Comparison of ENCODE assay signal across 1 cellular context in the genomic region with DNA sequence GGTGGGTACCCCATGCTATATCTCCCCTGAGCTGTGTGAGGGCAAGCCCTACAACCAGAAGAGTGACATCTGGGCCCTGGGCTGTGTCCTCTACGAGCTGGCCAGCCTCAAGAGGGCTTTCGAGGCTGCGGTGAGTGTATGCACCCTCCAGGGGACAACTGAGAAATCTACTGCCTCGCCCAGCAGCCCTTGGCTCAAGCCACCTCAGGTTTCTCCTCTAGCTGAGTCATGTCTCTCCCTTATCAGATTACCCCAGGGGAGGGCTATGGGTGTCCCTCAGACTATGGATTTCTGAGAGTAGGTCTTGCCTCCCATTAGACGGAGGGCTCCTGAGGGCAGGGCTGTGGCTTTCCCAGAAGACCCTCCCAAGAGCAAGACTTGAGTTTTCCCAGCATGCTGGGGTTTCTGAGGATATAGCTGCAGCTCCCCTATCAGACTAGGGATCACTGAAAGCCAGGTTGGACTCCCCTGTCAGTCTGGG.
A peak's percentile ranks its signal among the peaks of the same experiment; 100 is the strongest.
TF ChIP-seq lines count a peak whose summit lies in the region.

No MANE protein-coding gene starts in this region.

TF ChIP-seq in K562, 482 proteins besides CTCF, POLR2A, EP300 and RAD21 (continued from another document):
- TF ChIP-seq RBBP5 (IDR thresholded peaks at IDR 0.05; ENCODE audit: borderline replicate concordance, insufficient read depth, low read length, poor library complexity, severe bottlenecking) (peak; percentile 38), ZNF551 (CRISPR knock-in tag; IDR thresholded peaks at IDR 0.05) (no peak), TARDBP (IDR thresholded peaks at IDR 0.05) (0 out of 2 replicates have a peak, but pooled peaks have one; percentile 24), ZNF408 (CRISPR knock-in tag; IDR thresholded peaks at IDR 0.05; ENCODE audit: low read depth) (no peak), JUND (IDR thresholded peaks at IDR 0.05; ENCODE audit: borderline replicate concordance, low read depth, low read length) (peak; percentile 97), JUND (tag; IDR thresholded peaks at IDR 0.05; ENCODE audit: borderline replicate concordance, low read depth, low read length) (peak; percentile 95; the same call in 2 of the 3 replicates), NCOA4 (IDR thresholded peaks at IDR 0.05; ENCODE audit: partially characterized antibody) (no peak), ILF3 (IDR thresholded peaks at IDR 0.05; ENCODE audit: borderline replicate concordance) (no peak), SMARCC2 (IDR thresholded peaks at IDR 0.05; ENCODE audit: low read depth) (peak; percentile 73; the same call in 1 of the 2 replicates), ZNF24 (IDR thresholded peaks at IDR 0.05) (no peak; the same call in 1 of the 2 replicates), BCL6 (CRISPR knock-in tag; IDR thresholded peaks at IDR 0.05) (no peak), POLR3G (IDR thresholded peaks at IDR 0.05; ENCODE audit: extremely low read depth, insufficient read length, insufficient replicate concordance) (no peak), ZNF263 (CRISPR knock-in tag; IDR thresholded peaks at IDR 0.05; ENCODE audit: borderline replicate concordance) (no peak), MTA1 (IDR thresholded peaks at IDR 0.05; ENCODE audit: borderline replicate concordance) (0 out of 2 replicates have a peak, but pooled peaks have one; percentile 14), ZNF695 (CRISPR knock-in tag; IDR thresholded peaks at IDR 0.05) (no peak), DPF2 (IDR thresholded peaks at IDR 0.05) (peak; percentile 95), MAFF (IDR thresholded peaks at IDR 0.05; ENCODE audit: low read length) (peak; percentile 94), ARID2 (IDR thresholded peaks at IDR 0.05) (no peak), RB1 (IDR thresholded peaks at IDR 0.05; ENCODE audit: low read depth) (peak; percentile 40; the same call in 1 of the 2 replicates), XRCC4 (IDR thresholded peaks at IDR 0.05; ENCODE audit: extremely low read depth, insufficient read depth, insufficient read length) (no peak), CC2D1A (IDR thresholded peaks at IDR 0.05) (no peak), ZFX (CRISPR knock-in tag; IDR thresholded peaks at IDR 0.05) (peak; percentile 42; the same call in 1 of the 2 replicates), MBD2 (IDR thresholded peaks at IDR 0.05; ENCODE audit: borderline replicate concordance, low read depth) (peak; percentile 27; the same call in 1 of the 2 replicates), FIP1L1 (IDR thresholded peaks at IDR 0.05; ENCODE audit: low read depth, low read length, poor library complexity, severe bottlenecking) (no peak), EP400 (IDR thresholded peaks at IDR 0.05) (peak; percentile 56), FUS (optimal IDR thresholded peaks at IDR 0.05; ENCODE audit: low read depth, low read length) (no peak), MCM2 (IDR thresholded peaks at IDR 0.05; ENCODE audit: low read depth) (no peak), RBM34 (IDR thresholded peaks at IDR 0.05; ENCODE audit: borderline replicate concordance, insufficient read depth, low read length) (no peak), HMG20A (CRISPR knock-in tag; conservative IDR thresholded peaks at IDR 0.05) (no peak), L3MBTL2 (IDR thresholded peaks at IDR 0.05) (peak; percentile 78), PHF8 (IDR thresholded peaks at IDR 0.05; ENCODE audit: borderline replicate concordance, low read length) (peak; percentile 35; the same call in 1 of the 2 replicates), ZSCAN32 (CRISPR knock-in tag; IDR thresholded peaks at IDR 0.05) (no peak)
- TF ChIP-seq, protein P1, sequence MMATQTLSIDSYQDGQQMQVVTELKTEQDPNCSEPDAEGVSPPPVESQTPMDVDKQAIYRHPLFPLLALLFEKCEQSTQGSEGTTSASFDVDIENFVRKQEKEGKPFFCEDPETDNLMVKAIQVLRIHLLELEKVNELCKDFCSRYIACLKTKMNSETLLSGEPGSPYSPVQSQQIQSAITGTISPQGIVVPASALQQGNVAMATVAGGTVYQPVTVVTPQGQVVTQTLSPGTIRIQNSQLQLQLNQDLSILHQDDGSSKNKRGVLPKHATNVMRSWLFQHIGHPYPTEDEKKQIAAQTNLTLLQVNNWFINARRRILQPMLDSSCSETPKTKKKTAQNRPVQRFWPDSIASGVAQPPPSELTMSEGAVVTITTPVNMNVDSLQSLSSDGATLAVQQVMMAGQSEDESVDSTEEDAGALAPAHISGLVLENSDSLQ (IDR thresholded peaks at IDR 0.05): peak; percentile 82
- TF ChIP-seq, protein P2, sequence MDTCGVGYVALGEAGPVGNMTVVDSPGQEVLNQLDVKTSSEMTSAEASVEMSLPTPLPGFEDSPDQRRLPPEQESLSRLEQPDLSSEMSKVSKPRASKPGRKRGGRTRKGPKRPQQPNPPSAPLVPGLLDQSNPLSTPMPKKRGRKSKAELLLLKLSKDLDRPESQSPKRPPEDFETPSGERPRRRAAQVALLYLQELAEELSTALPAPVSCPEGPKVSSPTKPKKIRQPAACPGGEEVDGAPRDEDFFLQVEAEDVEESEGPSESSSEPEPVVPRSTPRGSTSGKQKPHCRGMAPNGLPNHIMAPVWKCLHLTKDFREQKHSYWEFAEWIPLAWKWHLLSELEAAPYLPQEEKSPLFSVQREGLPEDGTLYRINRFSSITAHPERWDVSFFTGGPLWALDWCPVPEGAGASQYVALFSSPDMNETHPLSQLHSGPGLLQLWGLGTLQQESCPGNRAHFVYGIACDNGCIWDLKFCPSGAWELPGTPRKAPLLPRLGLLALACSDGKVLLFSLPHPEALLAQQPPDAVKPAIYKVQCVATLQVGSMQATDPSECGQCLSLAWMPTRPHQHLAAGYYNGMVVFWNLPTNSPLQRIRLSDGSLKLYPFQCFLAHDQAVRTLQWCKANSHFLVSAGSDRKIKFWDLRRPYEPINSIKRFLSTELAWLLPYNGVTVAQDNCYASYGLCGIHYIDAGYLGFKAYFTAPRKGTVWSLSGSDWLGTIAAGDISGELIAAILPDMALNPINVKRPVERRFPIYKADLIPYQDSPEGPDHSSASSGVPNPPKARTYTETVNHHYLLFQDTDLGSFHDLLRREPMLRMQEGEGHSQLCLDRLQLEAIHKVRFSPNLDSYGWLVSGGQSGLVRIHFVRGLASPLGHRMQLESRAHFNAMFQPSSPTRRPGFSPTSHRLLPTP (IDR thresholded peaks at IDR 0.05; ENCODE audit: borderline replicate concordance, extremely low read depth, insufficient read length): no peak
- TF ChIP-seq, protein P3, sequence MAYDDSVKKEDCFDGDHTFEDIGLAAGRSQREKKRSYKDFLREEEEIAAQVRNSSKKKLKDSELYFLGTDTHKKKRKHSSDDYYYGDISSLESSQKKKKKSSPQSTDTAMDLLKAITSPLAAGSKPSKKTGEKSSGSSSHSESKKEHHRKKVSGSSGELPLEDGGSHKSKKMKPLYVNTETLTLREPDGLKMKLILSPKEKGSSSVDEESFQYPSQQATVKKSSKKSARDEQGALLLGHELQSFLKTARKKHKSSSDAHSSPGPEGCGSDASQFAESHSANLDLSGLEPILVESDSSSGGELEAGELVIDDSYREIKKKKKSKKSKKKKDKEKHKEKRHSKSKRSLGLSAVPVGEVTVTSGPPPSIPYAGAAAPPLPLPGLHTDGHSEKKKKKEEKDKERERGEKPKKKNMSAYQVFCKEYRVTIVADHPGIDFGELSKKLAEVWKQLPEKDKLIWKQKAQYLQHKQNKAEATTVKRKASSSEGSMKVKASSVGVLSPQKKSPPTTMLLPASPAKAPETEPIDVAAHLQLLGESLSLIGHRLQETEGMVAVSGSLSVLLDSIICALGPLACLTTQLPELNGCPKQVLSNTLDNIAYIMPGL (CRISPR knock-in tag; IDR thresholded peaks at IDR 0.05): 0 out of 2 replicates have a peak, but pooled peaks have one; percentile 40
- TF ChIP-seq, protein P4, sequence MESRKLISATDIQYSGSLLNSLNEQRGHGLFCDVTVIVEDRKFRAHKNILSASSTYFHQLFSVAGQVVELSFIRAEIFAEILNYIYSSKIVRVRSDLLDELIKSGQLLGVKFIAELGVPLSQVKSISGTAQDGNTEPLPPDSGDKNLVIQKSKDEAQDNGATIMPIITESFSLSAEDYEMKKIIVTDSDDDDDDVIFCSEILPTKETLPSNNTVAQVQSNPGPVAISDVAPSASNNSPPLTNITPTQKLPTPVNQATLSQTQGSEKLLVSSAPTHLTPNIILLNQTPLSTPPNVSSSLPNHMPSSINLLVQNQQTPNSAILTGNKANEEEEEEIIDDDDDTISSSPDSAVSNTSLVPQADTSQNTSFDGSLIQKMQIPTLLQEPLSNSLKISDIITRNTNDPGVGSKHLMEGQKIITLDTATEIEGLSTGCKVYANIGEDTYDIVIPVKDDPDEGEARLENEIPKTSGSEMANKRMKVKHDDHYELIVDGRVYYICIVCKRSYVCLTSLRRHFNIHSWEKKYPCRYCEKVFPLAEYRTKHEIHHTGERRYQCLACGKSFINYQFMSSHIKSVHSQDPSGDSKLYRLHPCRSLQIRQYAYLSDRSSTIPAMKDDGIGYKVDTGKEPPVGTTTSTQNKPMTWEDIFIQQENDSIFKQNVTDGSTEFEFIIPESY (CRISPR knock-in tag; IDR thresholded peaks at IDR 0.05): no peak
- TF ChIP-seq, protein P5, sequence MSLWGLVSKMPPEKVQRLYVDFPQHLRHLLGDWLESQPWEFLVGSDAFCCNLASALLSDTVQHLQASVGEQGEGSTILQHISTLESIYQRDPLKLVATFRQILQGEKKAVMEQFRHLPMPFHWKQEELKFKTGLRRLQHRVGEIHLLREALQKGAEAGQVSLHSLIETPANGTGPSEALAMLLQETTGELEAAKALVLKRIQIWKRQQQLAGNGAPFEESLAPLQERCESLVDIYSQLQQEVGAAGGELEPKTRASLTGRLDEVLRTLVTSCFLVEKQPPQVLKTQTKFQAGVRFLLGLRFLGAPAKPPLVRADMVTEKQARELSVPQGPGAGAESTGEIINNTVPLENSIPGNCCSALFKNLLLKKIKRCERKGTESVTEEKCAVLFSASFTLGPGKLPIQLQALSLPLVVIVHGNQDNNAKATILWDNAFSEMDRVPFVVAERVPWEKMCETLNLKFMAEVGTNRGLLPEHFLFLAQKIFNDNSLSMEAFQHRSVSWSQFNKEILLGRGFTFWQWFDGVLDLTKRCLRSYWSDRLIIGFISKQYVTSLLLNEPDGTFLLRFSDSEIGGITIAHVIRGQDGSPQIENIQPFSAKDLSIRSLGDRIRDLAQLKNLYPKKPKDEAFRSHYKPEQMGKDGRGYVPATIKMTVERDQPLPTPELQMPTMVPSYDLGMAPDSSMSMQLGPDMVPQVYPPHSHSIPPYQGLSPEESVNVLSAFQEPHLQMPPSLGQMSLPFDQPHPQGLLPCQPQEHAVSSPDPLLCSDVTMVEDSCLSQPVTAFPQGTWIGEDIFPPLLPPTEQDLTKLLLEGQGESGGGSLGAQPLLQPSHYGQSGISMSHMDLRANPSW (CRISPR knock-in tag; IDR thresholded peaks at IDR 0.05): no peak; the same call in 1 of the 2 replicates
- TF ChIP-seq, protein P6, sequence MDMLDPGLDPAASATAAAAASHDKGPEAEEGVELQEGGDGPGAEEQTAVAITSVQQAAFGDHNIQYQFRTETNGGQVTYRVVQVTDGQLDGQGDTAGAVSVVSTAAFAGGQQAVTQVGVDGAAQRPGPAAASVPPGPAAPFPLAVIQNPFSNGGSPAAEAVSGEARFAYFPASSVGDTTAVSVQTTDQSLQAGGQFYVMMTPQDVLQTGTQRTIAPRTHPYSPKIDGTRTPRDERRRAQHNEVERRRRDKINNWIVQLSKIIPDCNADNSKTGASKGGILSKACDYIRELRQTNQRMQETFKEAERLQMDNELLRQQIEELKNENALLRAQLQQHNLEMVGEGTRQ (CRISPR knock-in tag; IDR thresholded peaks at IDR 0.05): no peak
- TF ChIP-seq, protein P7, sequence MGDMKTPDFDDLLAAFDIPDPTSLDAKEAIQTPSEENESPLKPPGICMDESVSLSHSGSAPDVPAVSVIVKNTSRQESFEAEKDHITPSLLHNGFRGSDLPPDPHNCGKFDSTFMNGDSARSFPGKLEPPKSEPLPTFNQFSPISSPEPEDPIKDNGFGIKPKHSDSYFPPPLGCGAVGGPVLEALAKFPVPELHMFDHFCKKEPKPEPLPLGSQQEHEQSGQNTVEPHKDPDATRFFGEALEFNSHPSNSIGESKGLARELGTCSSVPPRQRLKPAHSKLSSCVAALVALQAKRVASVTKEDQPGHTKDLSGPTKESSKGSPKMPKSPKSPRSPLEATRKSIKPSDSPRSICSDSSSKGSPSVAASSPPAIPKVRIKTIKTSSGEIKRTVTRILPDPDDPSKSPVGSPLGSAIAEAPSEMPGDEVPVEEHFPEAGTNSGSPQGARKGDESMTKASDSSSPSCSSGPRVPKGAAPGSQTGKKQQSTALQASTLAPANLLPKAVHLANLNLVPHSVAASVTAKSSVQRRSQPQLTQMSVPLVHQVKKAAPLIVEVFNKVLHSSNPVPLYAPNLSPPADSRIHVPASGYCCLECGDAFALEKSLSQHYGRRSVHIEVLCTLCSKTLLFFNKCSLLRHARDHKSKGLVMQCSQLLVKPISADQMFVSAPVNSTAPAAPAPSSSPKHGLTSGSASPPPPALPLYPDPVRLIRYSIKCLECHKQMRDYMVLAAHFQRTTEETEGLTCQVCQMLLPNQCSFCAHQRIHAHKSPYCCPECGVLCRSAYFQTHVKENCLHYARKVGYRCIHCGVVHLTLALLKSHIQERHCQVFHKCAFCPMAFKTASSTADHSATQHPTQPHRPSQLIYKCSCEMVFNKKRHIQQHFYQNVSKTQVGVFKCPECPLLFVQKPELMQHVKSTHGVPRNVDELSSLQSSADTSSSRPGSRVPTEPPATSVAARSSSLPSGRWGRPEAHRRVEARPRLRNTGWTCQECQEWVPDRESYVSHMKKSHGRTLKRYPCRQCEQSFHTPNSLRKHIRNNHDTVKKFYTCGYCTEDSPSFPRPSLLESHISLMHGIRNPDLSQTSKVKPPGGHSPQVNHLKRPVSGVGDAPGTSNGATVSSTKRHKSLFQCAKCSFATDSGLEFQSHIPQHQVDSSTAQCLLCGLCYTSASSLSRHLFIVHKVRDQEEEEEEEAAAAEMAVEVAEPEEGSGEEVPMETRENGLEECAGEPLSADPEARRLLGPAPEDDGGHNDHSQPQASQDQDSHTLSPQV (IDR thresholded peaks at IDR 0.05): peak; percentile 88
- TF ChIP-seq, protein P8, sequence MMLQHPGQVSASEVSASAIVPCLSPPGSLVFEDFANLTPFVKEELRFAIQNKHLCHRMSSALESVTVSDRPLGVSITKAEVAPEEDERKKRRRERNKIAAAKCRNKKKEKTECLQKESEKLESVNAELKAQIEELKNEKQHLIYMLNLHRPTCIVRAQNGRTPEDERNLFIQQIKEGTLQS (IDR thresholded peaks at IDR 0.05): peak; percentile 90
- TF ChIP-seq, protein P8 (CRISPR knock-in tag; conservative IDR thresholded peaks at IDR 0.05): peak; percentile 80
